ENCODE assay signal across 1 cellular context in the genomic region with DNA sequence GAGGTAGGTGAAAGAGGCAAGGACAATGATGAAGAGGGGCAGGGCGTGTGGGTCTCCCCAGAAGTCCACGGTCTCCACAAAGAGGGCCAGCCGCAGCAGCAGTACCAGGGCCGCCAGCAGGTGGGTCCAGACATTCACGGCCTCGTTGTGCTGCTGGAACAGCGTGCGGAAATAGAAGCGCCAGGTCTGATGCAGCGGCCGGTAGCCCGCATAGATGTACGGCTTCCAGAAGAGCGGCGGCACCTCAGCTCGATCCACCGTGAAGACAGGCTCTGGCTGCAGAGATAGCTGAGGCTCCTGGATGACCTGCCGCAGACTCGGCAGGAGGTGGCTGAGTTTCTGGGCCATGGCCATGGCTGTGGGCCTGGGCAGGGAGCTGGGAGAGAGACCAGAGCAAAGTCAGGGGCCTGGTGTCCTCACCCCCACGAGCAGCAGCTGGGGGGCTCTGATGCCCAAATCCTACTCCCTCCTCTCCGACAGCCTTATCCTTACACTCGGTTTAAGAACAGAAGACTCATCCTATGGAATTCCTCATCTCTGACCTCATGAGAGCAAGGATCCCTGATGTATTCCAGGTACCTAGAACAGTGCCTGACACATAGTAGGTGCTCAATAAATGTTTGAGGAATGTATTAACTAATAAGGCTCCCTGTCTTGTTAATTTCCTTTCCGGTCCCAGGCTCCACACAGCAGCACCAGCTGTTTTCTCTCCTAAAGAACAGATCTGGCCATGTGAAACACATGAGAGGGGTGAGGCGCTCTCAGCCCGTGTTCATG.
A peak's percentile ranks its signal among the peaks of the same experiment; 100 is the strongest.
TF ChIP-seq lines count a peak whose summit lies in the region.

No MANE protein-coding gene starts in this region.

TF ChIP-seq in HepG2, 621 proteins besides CTCF, POLR2A, EP300 and RAD21:
- TF ChIP-seq ZNF121 (CRISPR knock-in tag; IDR thresholded peaks at IDR 0.05), result no peak
- TF ChIP-seq, protein P1, sequence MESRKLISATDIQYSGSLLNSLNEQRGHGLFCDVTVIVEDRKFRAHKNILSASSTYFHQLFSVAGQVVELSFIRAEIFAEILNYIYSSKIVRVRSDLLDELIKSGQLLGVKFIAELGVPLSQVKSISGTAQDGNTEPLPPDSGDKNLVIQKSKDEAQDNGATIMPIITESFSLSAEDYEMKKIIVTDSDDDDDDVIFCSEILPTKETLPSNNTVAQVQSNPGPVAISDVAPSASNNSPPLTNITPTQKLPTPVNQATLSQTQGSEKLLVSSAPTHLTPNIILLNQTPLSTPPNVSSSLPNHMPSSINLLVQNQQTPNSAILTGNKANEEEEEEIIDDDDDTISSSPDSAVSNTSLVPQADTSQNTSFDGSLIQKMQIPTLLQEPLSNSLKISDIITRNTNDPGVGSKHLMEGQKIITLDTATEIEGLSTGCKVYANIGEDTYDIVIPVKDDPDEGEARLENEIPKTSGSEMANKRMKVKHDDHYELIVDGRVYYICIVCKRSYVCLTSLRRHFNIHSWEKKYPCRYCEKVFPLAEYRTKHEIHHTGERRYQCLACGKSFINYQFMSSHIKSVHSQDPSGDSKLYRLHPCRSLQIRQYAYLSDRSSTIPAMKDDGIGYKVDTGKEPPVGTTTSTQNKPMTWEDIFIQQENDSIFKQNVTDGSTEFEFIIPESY (CRISPR knock-in tag; IDR thresholded peaks at IDR 0.05), result peak; percentile 84; the same call in 1 of the 2 replicates
- TF ChIP-seq ZBTB38 (CRISPR knock-in tag; IDR thresholded peaks at IDR 0.05), result peak; percentile 81
